Comparison of ENCODE assay signal across 26 cellular contexts in genomic region chr2:120759543-120760331, GRCh38. TPM values are rescaled to one million over a fixed set of nuclear protein-coding genes. Genes with fewer than 3 reads are reported as not detected.
A peak's percentile ranks its signal among the peaks of the same experiment; 100 is the strongest.
DNase-seq lines count a peak whose midpoint lies in the region; ATAC-seq and TF ChIP-seq lines count a peak whose summit lies in the region.
"Had no signal": no experiment of that assay in that cellular context is flagged by ENCODE, and none has a peak within 500 bp of the region (broad histone marks: within the 10 kb centered on the region; RNA-seq: fewer than 3 reads in every experiment).

No MANE protein-coding gene starts in this region.

- H3K27ac ChIP-seq in ovary = peak overlapping the region in 1 of 2 donors; percentile 89
- H3K27ac ChIP-seq: neural progenitor cell, VCaP had no signal

- H3K9me3 Mint-ChIP-seq in natural killer cell treated with Interleukin-12 subunit alpha and Interleukin-12 subunit beta and Interleukin-15 and Interleukin-18, amount 100 ng/mL, for 72 hours = no peaks in the 10 kb centered on the region
- H3K9me3 Mint-ChIP-seq in natural killer cell (no peaks in the 10 kb centered on the region), glutamatergic neuron (ENCODE audit: unreplicated experiment) (peaks cover 7% of the 10 kb centered on the region)
- H3K9me3 Mint-ChIP-seq in activated T-helper 17 cell treated with anti-CD3 and anti-CD28 coated beads, Interleukin-2, amount 50 U/mL, for 72 hours = no peaks in the 10 kb centered on the region
- H3K9me3 Mint-ChIP-seq: CD4-positive, alpha-beta T cell; central memory CD8-positive, alpha-beta T cell; T-helper 1 cell treated with Interleukin-12 subunit alpha and Interleukin-12 subunit beta and Interleukin-4 antibody, amounts not matched to agents 30 μg/mL and 1 μg/mL, for 36 hours had no signal

- ATAC-seq in natural killer cell treated with Interleukin-12 subunit alpha and Interleukin-12 subunit beta and Interleukin-15 and Interleukin-18, amount 100 ng/mL, for 72 hours = no peak
- no peak for ATAC-seq in natural killer cell
- ATAC-seq in activated T-helper 17 cell treated with anti-CD3 and anti-CD28 coated beads, Interleukin-2, amount 50 U/mL, for 72 hours (replicated peaks) = no peak
- no peak for ATAC-seq in GM21526 (IDR thresholded peaks at IDR 0.05; ENCODE audit: low FRiP score, unreplicated experiment)
- ATAC-seq: esophagus mucosa, left colon, PC-3 had no signal

- intact Hi-C loops in natural killer cell (cut with micrococcal nuclease) = no loop called here
- intact Hi-C loops in ovary (cut with DNase I) = no loop called here

- no peaks in the 10 kb centered on the region for H3K9me3 ChIP-seq in ovary

- H3K4me1 Mint-ChIP-seq in natural killer cell treated with Interleukin-12 subunit alpha and Interleukin-12 subunit beta and Interleukin-15 and Interleukin-18, amount 100 ng/mL, for 72 hours (ENCODE audit: low read depth in 2 of 2) = no peaks in the 10 kb centered on the region
- no peaks in the 10 kb centered on the region for H3K4me1 Mint-ChIP-seq in natural killer cell
- H3K4me1 Mint-ChIP-seq in glutamatergic neuron (ENCODE audit: low read depth, unreplicated experiment) = peaks cover 14% of the 10 kb centered on the region
- no peaks in the 10 kb centered on the region for H3K4me1 Mint-ChIP-seq in activated T-helper 17 cell treated with anti-CD3 and anti-CD28 coated beads, Interleukin-2, amount 50 U/mL, for 72 hours
- H3K4me1 Mint-ChIP-seq: central memory CD8-positive, alpha-beta T cell had no signal

- H3K4me1 ChIP-seq in ovary (ENCODE audit: insufficient read depth) = peaks cover 60% of the 10 kb centered on the region

- H3K27me3 Mint-ChIP-seq in natural killer cell treated with Interleukin-12 subunit alpha and Interleukin-12 subunit beta and Interleukin-15 and Interleukin-18, amount 100 ng/mL, for 72 hours = peaks cover 7 to 9% of the 10 kb centered on the region in 2 donors
- H3K27me3 Mint-ChIP-seq in natural killer cell (ENCODE audit: low read depth in 2 of 2) = peaks cover 0 to 17% of the 10 kb centered on the region in 2 donors
- peaks cover 9% of the 10 kb centered on the region for H3K27me3 Mint-ChIP-seq in glutamatergic neuron (ENCODE audit: unreplicated experiment)
- peaks cover 18% of the 10 kb centered on the region for H3K27me3 Mint-ChIP-seq in activated T-helper 17 cell treated with anti-CD3 and anti-CD28 coated beads, Interleukin-2, amount 50 U/mL, for 72 hours

- no peak for TF ChIP-seq POLR2A in ovary (IDR thresholded peaks at IDR 0.05)

- 63 to 76% (median 68%) methylated on average over 7 of the region's 7 CpGs for WGBS in ovary, 3 donors

- no peaks in the 10 kb centered on the region for H3K27me3 ChIP-seq in ovary
- H3K27me3 ChIP-seq: neural progenitor cell had no signal

- TF ChIP-seq EP300 in ovary (IDR thresholded peaks at IDR 0.05) = no peak

- no peak overlapping the region for H3K4me3 Mint-ChIP-seq in natural killer cell treated with Interleukin-12 subunit alpha and Interleukin-12 subunit beta and Interleukin-15 and Interleukin-18, amount 100 ng/mL, for 72 hours
- H3K4me3 Mint-ChIP-seq in natural killer cell (no peak overlapping the region), glutamatergic neuron (ENCODE audit: unreplicated experiment) (no peak overlapping the region)
- no peak overlapping the region for H3K4me3 Mint-ChIP-seq in activated T-helper 17 cell treated with anti-CD3 and anti-CD28 coated beads, Interleukin-2, amount 50 U/mL, for 72 hours
- H3K4me3 Mint-ChIP-seq: CD4-positive, alpha-beta T cell; central memory CD8-positive, alpha-beta T cell; neural progenitor cell; T-helper 1 cell treated with Interleukin-12 subunit alpha and Interleukin-12 subunit beta and Interleukin-4 antibody, amounts not matched to agents 30 μg/mL and 1 μg/mL, for 36 hours had no signal

- H3K27ac Mint-ChIP-seq in natural killer cell treated with Interleukin-12 subunit alpha and Interleukin-12 subunit beta and Interleukin-15 and Interleukin-18, amount 100 ng/mL, for 72 hours = no peak overlapping the region
- H3K27ac Mint-ChIP-seq in natural killer cell (no peak overlapping the region), glutamatergic neuron (ENCODE audit: unreplicated experiment) (no peak overlapping the region)
- H3K27ac Mint-ChIP-seq in activated T-helper 17 cell treated with anti-CD3 and anti-CD28 coated beads, Interleukin-2, amount 50 U/mL, for 72 hours = no peak overlapping the region
- H3K27ac Mint-ChIP-seq: CD4-positive, alpha-beta T cell; T-helper 1 cell treated with Interleukin-12 subunit alpha and Interleukin-12 subunit beta and Interleukin-4 antibody, amounts not matched to agents 30 μg/mL and 1 μg/mL, for 36 hours had no signal

- DNase-seq in natural killer cell treated with Interleukin-12 subunit alpha and Interleukin-12 subunit beta and Interleukin-15 and Interleukin-18, amount 100 ng/mL, for 72 hours (ENCODE audit: low spot score) = peak; percentile 54
- no peak for DNase-seq in natural killer cell
- peak; percentile 3 for DNase-seq in glutamatergic neuron
- peak in 4 of 5 donors; percentile 5 to 36 (median 20) for DNase-seq in ovary
- no peak for DNase-seq in Kasumi-1 (lab: John Stamatoyannopoulos, UW)
- DNase-seq in globus pallidus (ENCODE audit: low spot score) = no peak
- DNase-seq: activated CD4-positive, alpha-beta T cell treated with anti-CD3 and anti-CD28 coated beads, Interleukin-2, amount 50 U/mL, for 4 hours; activated CD8-positive, alpha-beta memory T cell treated with anti-CD3 and anti-CD28 coated beads, Interleukin-2, amount 50 U/mL, for 48 hours; anterior cingulate cortex; DMS53; effector CD8-positive, alpha-beta T cell; GOT3; Karpas-422; NCI-H2081; PC-3; stimulated activated CD8-positive, alpha-beta memory T cell treated with anti-CD3 and anti-CD28 coated beads, Interleukin-4, amount 100 ng/mL, for 48 hours had no signal

- H3K4me3 ChIP-seq in ovary = no peak overlapping the region
- H3K4me3 ChIP-seq: neural progenitor cell had no signal

- no peaks in the 10 kb centered on the region for H3K36me3 ChIP-seq in ovary

- no peaks in the 10 kb centered on the region for H3K36me3 Mint-ChIP-seq in natural killer cell treated with Interleukin-12 subunit alpha and Interleukin-12 subunit beta and Interleukin-15 and Interleukin-18, amount 100 ng/mL, for 72 hours
- H3K36me3 Mint-ChIP-seq in natural killer cell (no peaks in the 10 kb centered on the region), glutamatergic neuron (ENCODE audit: unreplicated experiment) (no peaks in the 10 kb centered on the region)
- no peaks in the 10 kb centered on the region for H3K36me3 Mint-ChIP-seq in activated T-helper 17 cell treated with anti-CD3 and anti-CD28 coated beads, Interleukin-2, amount 50 U/mL, for 72 hours (ENCODE audit: low read depth)

- TF ChIP-seq CTCF in natural killer cell (IDR thresholded peaks at IDR 0.05) (no peak), glutamatergic neuron (IDR thresholded peaks at IDR 0.05; ENCODE audit: partially characterized antibody, unreplicated experiment) (no peak), ovary (IDR thresholded peaks at IDR 0.05) (no peak)

RNA-seq across cellular contexts. Expression of gene GLI2, which starts 24.1 kb away (rescaled TPM):
- total RNA-seq in natural killer cell treated with Interleukin-12 subunit alpha and Interleukin-12 subunit beta and Interleukin-15 and Interleukin-18, amount 100 ng/mL, for 72 hours = under 1 TPM in 1 of 2 donors, not detected in 1; 0.38 TPM
- total RNA-seq in natural killer cell (not detected), glutamatergic neuron (ENCODE audit: unreplicated experiment) (3.9 TPM), ovary (10 to 100 TPM in 6 of 7 donors, 1 to 10 TPM in 1; 6.9 to 53.0 (median 38.9) TPM)
- 10 to 100 TPM in 1 of 2 donors, 1 to 10 TPM in 1; 5.9 to 18.5 TPM for polyA plus RNA-seq in ovary
- total RNA-seq in activated T-helper 17 cell treated with anti-CD3 and anti-CD28 coated beads, Interleukin-2, amount 50 U/mL, for 72 hours = not detected
- total RNA-seq: CD4-positive, alpha-beta T cell; pulmonary artery endothelial cell had no signal

Comparison
In these comparisons a context has a peak if more than half of its experiments do, and no peak if none do; other contexts are left out.
1. DNase-seq: peak in natural killer cell treated with Interleukin-12 subunit alpha and Interleukin-12 subunit beta and Interleukin-15 and Interleukin-18, amount 100 ng/mL, for 72 hours (single experiment), glutamatergic neuron (single experiment) and ovary (4 of 5); none in natural killer cell (single experiment), Kasumi-1 (0 of 2) and globus pallidus (single experiment).